23 cellular contexts compared by ENCODE assay signal in the genomic region with DNA sequence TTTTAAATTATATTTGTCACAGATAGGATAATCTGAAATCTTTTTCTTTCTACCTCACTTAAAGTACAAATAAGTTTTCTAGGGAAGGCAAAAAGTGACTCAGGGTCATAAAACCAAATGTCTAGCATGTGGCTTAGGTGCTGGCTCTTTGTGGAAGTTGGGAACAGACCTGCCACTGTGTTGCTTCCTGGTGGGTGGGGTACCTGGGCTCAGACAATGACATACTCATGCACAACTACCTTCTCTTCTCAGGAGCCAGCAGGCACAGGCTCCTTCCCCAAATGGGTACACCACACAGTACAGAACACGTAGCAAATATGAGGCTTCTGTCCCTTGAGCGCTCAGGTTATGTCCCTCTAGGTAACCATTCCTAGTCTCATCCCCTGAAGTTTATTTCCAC. TPM values are rescaled to one million over a fixed set of nuclear protein-coding genes. Genes with fewer than 3 reads are reported as not detected.
DNase-seq lines count a peak whose midpoint lies in the region; ATAC-seq and TF ChIP-seq lines count a peak whose summit lies in the region.
"Had no signal": no experiment of that assay in that cellular context is flagged by ENCODE, and none has a peak within 500 bp of the region (broad histone marks: within the 10 kb centered on the region; RNA-seq: fewer than 3 reads in every experiment).

No MANE protein-coding gene starts in this region.

- H3K9me3 Mint-ChIP-seq in Calu3 (ENCODE audit: low read depth, unreplicated experiment) (peaks cover 5% of the 10 kb centered on the region), immature natural killer cell (no peaks in the 10 kb centered on the region), natural killer cell (no peaks in the 10 kb centered on the region)
- H3K9me3 Mint-ChIP-seq: CD8-positive, alpha-beta memory T cell had no signal

- peak; percentile 44 for DNase-seq in Calu3
- DNase-seq in Peyer's patch: peak in 1 of 3 donors; percentile 61
- no peak for DNase-seq in immature natural killer cell
- DNase-seq in natural killer cell: no peak
- no peak for DNase-seq in tibial nerve (ENCODE audit: low spot score in 2 of 2)
- DNase-seq: AML-193; C1 segment of cervical spinal cord; CD8-positive, alpha-beta memory T cell; EL; GF-D8; MM.1S; NCI-H1048; NCI-H1417 treated with DMSO at 0.1 percent for 48 hours; NCI-H187 treated with DMSO at 0.1 percent for 48 hours; NCI-H2107 had no signal

- H3K27me3 ChIP-seq in Peyer's patch: no peaks in the 10 kb centered on the region
- H3K27me3 ChIP-seq in tibial nerve: no peaks in the 10 kb centered on the region
- H3K27me3 ChIP-seq: SJSA1 had no signal

- H3K4me3 ChIP-seq in Peyer's patch (no peak overlapping the region), tibial nerve (no peak overlapping the region)
- H3K4me3 ChIP-seq: K562, SJSA1 had no signal

- H3K4me1 Mint-ChIP-seq in Calu3 (ENCODE audit: low read depth, unreplicated experiment) (peaks cover 9% of the 10 kb centered on the region), immature natural killer cell (peaks cover 33 to 40% of the 10 kb centered on the region in 2 donors), natural killer cell (peaks cover 23 to 29% of the 10 kb centered on the region in 2 donors)

- peak in 1 of 2 donors; percentile 17 for TF ChIP-seq POLR2A in Peyer's patch (IDR thresholded peaks at IDR 0.05)
- no peak for TF ChIP-seq POLR2A in tibial nerve (IDR thresholded peaks at IDR 0.05)

- 94 to 100% methylated on average over 2 of the region's 2 CpGs for WGBS in tibial nerve, 2 donors

- peaks cover 0 to 41% (median 0%) of the 10 kb centered on the region in 4 donors for H3K4me1 ChIP-seq in Peyer's patch
- no peaks in the 10 kb centered on the region for H3K4me1 ChIP-seq in tibial nerve

- peak; percentile 36 to 42 (median 41) for ATAC-seq in natural killer cell
- no peak for ATAC-seq in GM18520 (IDR thresholded peaks at IDR 0.05; ENCODE audit: unreplicated experiment)
- ATAC-seq in HG03439 (IDR thresholded peaks at IDR 0.05; ENCODE audit: unreplicated experiment): no peak
- no peak for ATAC-seq in GM19455 (IDR thresholded peaks at IDR 0.05; ENCODE audit: unreplicated experiment)
- ATAC-seq: HepG2, K562 had no signal

- peak overlapping the region in 3 of 4 donors; percentile 13 to 65 (median 56) for H3K27ac ChIP-seq in Peyer's patch
- no peak overlapping the region for H3K27ac ChIP-seq in tibial nerve
- H3K27ac ChIP-seq: SJSA1 had no signal

- H3K27me3 Mint-ChIP-seq in Calu3 (ENCODE audit: unreplicated experiment): no peaks in the 10 kb centered on the region
- H3K27me3 Mint-ChIP-seq in immature natural killer cell (ENCODE audit: low read depth in 3 of 3): peaks cover 0 to 3% (median 2%) of the 10 kb centered on the region in 3 donors
- no peaks in the 10 kb centered on the region for H3K27me3 Mint-ChIP-seq in natural killer cell (ENCODE audit: low read depth in 2 of 2)
- H3K27me3 Mint-ChIP-seq: CD8-positive, alpha-beta memory T cell had no signal

- no TSS peak for BruUV-seq in Calu3 (replicated peaks; lab: Mats Ljungman, UMichigan)

- no peak overlapping the region for H3K27ac Mint-ChIP-seq in Calu3 (ENCODE audit: unreplicated experiment)
- H3K27ac Mint-ChIP-seq in immature natural killer cell: peak overlapping the region in 4 of 6 donors; percentile 0 to 59 (median 50)
- peak overlapping the region; percentile 10 to 50 for H3K27ac Mint-ChIP-seq in natural killer cell

- H3K36me3 ChIP-seq in Peyer's patch (peaks cover 0 to 4% (median 0%) of the 10 kb centered on the region in 3 donors), tibial nerve (peaks cover 0 to 73% (median 0%) of the 10 kb centered on the region in 3 donors)

- intact Hi-C loops in Calu3 (cut with micrococcal nuclease; ENCODE audit: unreplicated experiment) (no loop called here), natural killer cell (cut with micrococcal nuclease) (no loop called here)

- no peak for TF ChIP-seq EP300 in tibial nerve (IDR thresholded peaks at IDR 0.05)

- H3K4me3 Mint-ChIP-seq in Calu3 (ENCODE audit: low read depth, unreplicated experiment): no peak overlapping the region
- no peak overlapping the region for H3K4me3 Mint-ChIP-seq in immature natural killer cell
- no peak overlapping the region for H3K4me3 Mint-ChIP-seq in natural killer cell
- H3K4me3 Mint-ChIP-seq: CD8-positive, alpha-beta memory T cell had no signal

- CTCF ChIA-PET in Calu3 (lab: Charles Lee): no interaction called here

- H3K9me3 ChIP-seq in Peyer's patch (no peaks in the 10 kb centered on the region), tibial nerve (no peaks in the 10 kb centered on the region)
- H3K9me3 ChIP-seq: SJSA1 had no signal

- no peaks in the 10 kb centered on the region for H3K36me3 Mint-ChIP-seq in Calu3 (ENCODE audit: insufficient read depth, unreplicated experiment)
- H3K36me3 Mint-ChIP-seq in immature natural killer cell: peaks cover 24 to 41% (median 30%) of the 10 kb centered on the region in 3 donors
- peaks cover 20% of the 10 kb centered on the region for H3K36me3 Mint-ChIP-seq in natural killer cell

- TF ChIP-seq CTCF in Calu3 (IDR thresholded peaks at IDR 0.05; ENCODE audit: unreplicated experiment) (no peak), Peyer's patch (IDR thresholded peaks at IDR 0.05) (no peak), natural killer cell (IDR thresholded peaks at IDR 0.05) (no peak), tibial nerve (IDR thresholded peaks at IDR 0.05) (no peak)

RNA-seq across cellular contexts. Expression of gene MUC13, which starts 40.1 kb away (rescaled TPM):
- total RNA-seq in Calu3 (2022) (25.8 and 58.8 TPM in 2 replicates), Peyer's patch (100 to 1,000 TPM in 3 of 4 donors, 10 to 100 TPM in 1; 14.0 to 612 (median 512) TPM), natural killer cell (1 to 10 TPM in 1 of 3 donors, under 1 TPM in 2; 0.16 to 2.1 (median 0.63) TPM), tibial nerve (not detected)
- polyA plus RNA-seq in immature natural killer cell: not detected
- total RNA-seq: A172; CD8-positive, alpha-beta memory T cell; SJSA1 had no signal
- polyA plus RNA-seq: AG04450; CD8-positive, alpha-beta memory T cell; K562 had no signal

Comparison
In these comparisons a context has a peak if more than half of its experiments do, and no peak if none do; other contexts are left out.
1. H3K27ac ChIP-seq: peak in Peyer's patch (3 of 4); none in tibial nerve (0 of 4).
2. ATAC-seq: peak in natural killer cell (3 of 3); none in GM18520 (single experiment), HG03439 (single experiment) and GM19455 (single experiment).